In genomic region chr13:60509601-60510386, GRCh38 we compare ENCODE assay signal across 25 cellular contexts.
A peak's percentile ranks its signal among the peaks of the same experiment; 100 is the strongest.
DNase-seq lines count a peak whose midpoint lies in the region; ATAC-seq and TF ChIP-seq lines count a peak whose summit lies in the region.
"Had no signal": no experiment of that assay in that cellular context is flagged by ENCODE, and none has a peak within 500 bp of the region (broad histone marks: within the 10 kb centered on the region; RNA-seq: fewer than 3 reads in every experiment).

No MANE protein-coding gene starts in this region.

- H3K27me3 ChIP-seq in kidney epithelial cell (ENCODE audit: control insufficient read depth, insufficient read depth, low read length): no peaks in the 10 kb centered on the region
- H3K27me3 ChIP-seq: ascending aorta, colonic mucosa, ovary, tibial nerve had no signal

- DNase-seq in ELR (ENCODE audit: low read depth) (peak; percentile 49), LHCN-M2 (ENCODE audit: low read depth) (peak; percentile 30), astrocyte of the hippocampus (ENCODE audit: low read depth, low spot score) (peak; percentile 20), kidney epithelial cell (ENCODE audit: low read depth) (peak; percentile 32), NCI-H345 (lab: John Stamatoyannopoulos, UW) (no peak), NCI-H1436 treated with DMSO at 0.1 percent for 48 hours (lab: John Stamatoyannopoulos, UW) (no peak)
- no peak for DNase-seq in NK-92 treated with Interleukin-12 subunit alpha and Interleukin-12 subunit beta, amount 100 ng/mL, for 24 hours (lab: John Stamatoyannopoulos, UW)
- DNase-seq: activated CD4-positive, CD25-positive, alpha-beta regulatory T cell; activated CD8-positive, alpha-beta T cell treated with anti-CD3 and anti-CD28 coated beads, Interleukin-2, amount 10 ng/mL, durations not matched to agents 7 days and 5 days; activated naive CD4-positive, alpha-beta T cell treated with Interleukin-2 at 50 U/mL for 16 hours; activated T-cell treated with anti-CD3 and anti-CD28 coated beads, Interleukin-2, amount 50 U/mL, for 24 hours; colonic mucosa; GOT3; hippocampal formation; kidney; mesendoderm; naive thymus-derived CD8-positive, alpha-beta T cell; NCI-H2029 treated with DMSO at 0.1 percent for 48 hours; ovary; stimulated activated naive CD4-positive, alpha-beta T cell treated with Interleukin-2 at 50 U/mL for 16 hours had no signal

- H3K4me3 ChIP-seq in kidney epithelial cell (ENCODE audit: low read depth, low read length): no peak overlapping the region
- H3K4me3 ChIP-seq: ascending aorta, colonic mucosa, ovary, tibial nerve had no signal

- no peaks in the 10 kb centered on the region for H3K36me3 ChIP-seq in kidney epithelial cell (ENCODE audit: control insufficient read depth, insufficient read depth, low read length)
- H3K36me3 ChIP-seq: colonic mucosa, ovary had no signal

- ATAC-seq in GM21526 (IDR thresholded peaks at IDR 0.05; ENCODE audit: low FRiP score, unreplicated experiment): no peak
- ATAC-seq: activated CD8-positive, alpha-beta T cell treated with anti-CD3 and anti-CD28 coated beads, Interleukin-2, amount 10 ng/mL, durations not matched to agents 7 days and 5 days; naive thymus-derived CD8-positive, alpha-beta T cell; sciatic nerve; SK-N-SH treated with all-trans-retinoic acid at 6 μM for 48 hours had no signal

- TF ChIP-seq CTCF in kidney epithelial cell (IDR thresholded peaks at IDR 0.05; ENCODE audit: insufficient read depth, low read length, poor library complexity, severe bottlenecking): no peak

Comparison
In these comparisons a context has a peak if more than half of its experiments do, and no peak if none do; other contexts are left out.
1. DNase-seq: peak in ELR (single experiment), LHCN-M2 (single experiment), astrocyte of the hippocampus (single experiment) and kidney epithelial cell (single experiment); none in NCI-H345 (single experiment), NCI-H1436 treated with DMSO at 0.1 percent for 48 hours (single experiment) and NK-92 treated with Interleukin-12 subunit alpha and Interleukin-12 subunit beta, amount 100 ng/mL, for 24 hours (single experiment).